9 cellular contexts compared by ENCODE assay signal in genomic region chr20:34562643-34563042, GRCh38. TPM values are rescaled to one million over a fixed set of nuclear protein-coding genes. Genes with fewer than 3 reads are reported as not detected.
DNase-seq lines count a peak whose midpoint lies in the region; ATAC-seq, FAIRE-seq and TF ChIP-seq lines count a peak whose summit lies in the region.
"Had no signal": no experiment of that assay in that cellular context is flagged by ENCODE, and none has a peak within 500 bp of the region (broad histone marks: within the 10 kb centered on the region; RNA-seq: fewer than 3 reads in every experiment).

No MANE protein-coding gene starts in this region.

- H3K4me3 ChIP-seq in DOHH2 (ENCODE audit: low read length) = no peak overlapping the region
- no peak overlapping the region for H3K4me3 ChIP-seq in KMS-11 (IDR thresholded peaks at IDR 0.05; ENCODE audit: insufficient read depth, low read depth, low read length)
- H3K4me3 ChIP-seq in GM12878 = no peak overlapping the region

- H3K27me3 Mint-ChIP-seq in osteocyte (ENCODE audit: unreplicated experiment) = no peaks in the 10 kb centered on the region

- no TSS peak for BruUV-seq in GM12878 (replicated peaks; lab: Mats Ljungman, UMichigan)

- DNase-seq in GM12878 (ENCODE audit: low read depth, low spot score) = no peak
- no peak for DNase-seq in osteocyte (ENCODE audit: extremely low spot score, unreplicated experiment)
- DNase-seq in HPDE6-E6E7 (ENCODE audit: extremely low spot score) = no peak
- no peak for DNase-seq in left lobe of liver (ENCODE audit: low spot score)

- no peak for FAIRE-seq in GM12878 (lab: Jason Lieb, UNC)

- peaks cover 2% of the 10 kb centered on the region for H3K36me3 Mint-ChIP-seq in osteocyte (ENCODE audit: unreplicated experiment)

- TF ChIP-seq POLR2A in GM12878 (IDR thresholded peaks at IDR 0.05; ENCODE audit: low read depth, low read length) = no peak

- no peaks in the 10 kb centered on the region for H3K9me2 ChIP-seq in DOHH2 (replicated peaks; ENCODE audit: control insufficient read depth, low read length)

- no peaks in the 10 kb centered on the region; the same call in 1 of the 2 replicates for H3F3A ChIP-seq in DOHH2 (ENCODE audit: control insufficient read depth, insufficient read depth)

- no peaks in the 10 kb centered on the region for H3K9me3 Mint-ChIP-seq in osteocyte (ENCODE audit: unreplicated experiment)

- 68% methylated on average over 5 of the region's 5 CpGs for WGBS in GM12878 (ENCODE audit: insufficient coverage, insufficient replicate concordance, low lambda C conversion rate, missing lambda C conversion rate)

- no peak overlapping the region for H3K4me3 Mint-ChIP-seq in osteocyte (ENCODE audit: unreplicated experiment)

- peak; percentile 61 for ATAC-seq in GM12878
- ATAC-seq in GM18907 (IDR thresholded peaks at IDR 0.05; ENCODE audit: unreplicated experiment) = no peak
- no peak for ATAC-seq in left lobe of liver
- ATAC-seq in HG02840 (IDR thresholded peaks at IDR 0.05; ENCODE audit: low FRiP score, unreplicated experiment) = no peak

- H3K4me2 ChIP-seq in DOHH2 (ENCODE audit: low read length) (no peak overlapping the region), KMS-11 (no peak overlapping the region), GM12878 (ENCODE audit: control insufficient read depth, insufficient read depth) (no peak overlapping the region)

- H3K4me1 ChIP-seq in DOHH2 (ENCODE audit: control insufficient read depth, low read length) (0 out of 2 replicates have a peak, but pooled peaks cover 4% of the 10 kb centered on the region), KMS-11 (ENCODE audit: low read depth, poor library complexity, severe bottlenecking) (peaks cover 11% of the 10 kb centered on the region), GM12878 (ENCODE audit: control insufficient read depth, insufficient read depth, low read length) (no peaks in the 10 kb centered on the region)

- TF ChIP-seq EP300 in GM12878 (IDR thresholded peaks at IDR 0.05; ENCODE audit: borderline replicate concordance in 1 of 2, control insufficient read depth in 1 of 2, low read depth in 2 of 2, low read length in 2 of 2) = no peak

- TF ChIP-seq RAD21 in GM12878 (IDR thresholded peaks at IDR 0.05; ENCODE audit: insufficient read depth, low read depth, low read length) = peak; percentile 28; the same call in 1 of the 2 replicates

- SMC1A ChIA-PET in GM12878 (lab: Charles Lee; ENCODE audit: uncharacterized antibody, unreplicated experiment) = interaction anchor here (0.8 to 3.3 kb wide), 5 partner anchors 84 to 207 kb away, joined by 3 to 16 read pairs (median 3); no protein-coding TSS in a partner anchor

- peaks cover 10% of the 10 kb centered on the region for H3K4me1 Mint-ChIP-seq in osteocyte (ENCODE audit: unreplicated experiment)

- POLR2A ChIA-PET in GM12878 (lab: Charles Lee) = no interaction called here

- H3K36me3 ChIP-seq in DOHH2 (ENCODE audit: control insufficient read depth, low read length) = no peaks in the 10 kb centered on the region
- H3K36me3 ChIP-seq in KMS-11 (ENCODE audit: insufficient read depth) = no peaks in the 10 kb centered on the region
- peaks cover 0 to 2% of the 10 kb centered on the region in 2 experiments; a peak in 2 of 4 replicates for H3K36me3 ChIP-seq in GM12878 (ENCODE audit: control insufficient read depth in 2 of 2, insufficient read depth in 2 of 2, low read length in 1 of 2)

- H3K27ac Mint-ChIP-seq in osteocyte (ENCODE audit: unreplicated experiment) = peak overlapping the region; percentile 19

- intact Hi-C loops in GM12878 (cut with micrococcal nuclease; ENCODE audit: unreplicated experiment) = no loop called here

- peak; percentile 52 for TF ChIP-seq CTCF in DOHH2 (IDR thresholded peaks at IDR 0.05; ENCODE audit: low read depth, low read length, poor library complexity, severe bottlenecking)
- peak; percentile 45; the same call in 1 of the 2 replicates for TF ChIP-seq CTCF in KMS-11 (conservative IDR thresholded peaks at IDR 0.05; ENCODE audit: low read depth, low read length)
- peak; percentile 16 to 51 (median 36); a peak in 5 of 6 replicates for TF ChIP-seq CTCF in GM12878 (IDR thresholded peaks at IDR 0.05 in 2 of 3, conservative IDR thresholded peaks at IDR 0.05 in 1 of 3; ENCODE audit: control insufficient read depth in 2 of 3, extremely low read depth in 1 of 3, insufficient read depth in 1 of 3, low read depth in 3 of 3, low read length in 3 of 3)
- peak; percentile 42 for TF ChIP-seq CTCF in osteocyte (IDR thresholded peaks at IDR 0.05)

- H3K79me2 ChIP-seq in DOHH2 (ENCODE audit: control insufficient read depth, low read length) = no peaks in the 10 kb centered on the region
- H3K79me2 ChIP-seq in KMS-11 (ENCODE audit: insufficient read depth, low read depth) = no peaks in the 10 kb centered on the region
- H3K79me2 ChIP-seq in GM12878 (ENCODE audit: control insufficient read depth, insufficient read depth, low read length) = no peaks in the 10 kb centered on the region

- H3K27me3 ChIP-seq in DOHH2 (ENCODE audit: control insufficient read depth, low read length) (no peaks in the 10 kb centered on the region), KMS-11 (ENCODE audit: insufficient read depth, low read depth) (no peaks in the 10 kb centered on the region), GM12878 (replicated peaks in 1 of 2; ENCODE audit: control insufficient read depth in 2 of 2, insufficient read depth in 2 of 2, low read length in 1 of 2) (no peaks in the 10 kb centered on the region)

- RAD21 ChIA-PET in GM12878 (lab: Charles Lee; ENCODE audit: unreplicated experiment) = interaction anchor here (0.6 to 2.4 kb wide), 4 partner anchors 81 to 250 kb away, joined by 3 to 12 read pairs (median 8); no protein-coding TSS in a partner anchor

- H3K27ac ChIP-seq in DOHH2 (ENCODE audit: low read depth, low read length) = no peak overlapping the region
- no peak overlapping the region for H3K27ac ChIP-seq in KMS-11
- no peak overlapping the region for H3K27ac ChIP-seq in GM12878 (ENCODE audit: control insufficient read depth, insufficient read depth)
- H3K27ac ChIP-seq: HL-60 had no signal

- CTCF ChIA-PET in GM12878 (lab: Yijun Ruan, JAX) = interaction anchor here (0.6 to 4.0 kb wide), 11 partner anchors 24 to 234 kb away, joined by 3 to 29 read pairs (median 4); partner anchors contain the start of gene TP53INP2

- H2AFZ ChIP-seq in KMS-11 (ENCODE audit: low read depth) (no peak overlapping the region), GM12878 (ENCODE audit: control insufficient read depth, low read depth, low read length) (no peak overlapping the region)

- H3K9me3 ChIP-seq in DOHH2 (ENCODE audit: control insufficient read depth, insufficient read depth, low read length) (no peaks in the 10 kb centered on the region), GM12878 (replicated peaks; ENCODE audit: control insufficient read depth, insufficient read depth, low read length) (no peaks in the 10 kb centered on the region)

- H3K9ac ChIP-seq in KMS-11 (no peak overlapping the region), GM12878 (ENCODE audit: control insufficient read depth, insufficient read depth, low read length) (no peak overlapping the region)

- in situ Hi-C loops in GM12878 (cut with MboI) = no loop called here

- no peaks in the 10 kb centered on the region for H4K20me1 ChIP-seq in DOHH2 (ENCODE audit: control insufficient read depth, insufficient read depth, low read depth, low read length)
- no peaks in the 10 kb centered on the region for H4K20me1 ChIP-seq in KMS-11 (ENCODE audit: insufficient read depth)
- no peaks in the 10 kb centered on the region for H4K20me1 ChIP-seq in GM12878 (ENCODE audit: control insufficient read depth, insufficient read depth)

TF ChIP-seq in GM12878, 131 proteins besides CTCF, POLR2A, EP300 and RAD21 (continues in another document):
- TF ChIP-seq SMC3 (IDR thresholded peaks at IDR 0.05; ENCODE audit: borderline replicate concordance, low read length) = peak; percentile 30; the same call in 1 of the 2 replicates

RNA-seq across cellular contexts. Expression of gene MAP1LC3A, which starts 4.1 kb away (rescaled TPM):
- total RNA-seq in GM12878 (2013; cell fraction: nucleolus; rRNA removed) = not detected in 2 replicates
- total RNA-seq in GM12878 (2014; rRNA removed) (0.16 and 1.1 TPM in 2 replicates), GM12878 (2014; rRNA removed; fragmentation: Illumina TruSeq; extraction: Trizol) (0.27 TPM in 1 of 2 replicates, not detected in the other), GM12878 (2021) (0.44 and 0.69 TPM in 2 replicates), osteocyte (60.5 and 67.2 TPM in 2 replicates), left lobe of liver (24.2 TPM)
- polyA plus RNA-seq in GM12878 (2011; ENCODE audit: low read depth) = 0.45 TPM
- polyA plus RNA-seq in GM12878 (2011; rRNA removed) (not detected in 2 replicates), GM12878 (2014; fragmentation: Illumina TruSeq; extraction: Trizol) (not detected in 2 replicates), GM12878 (2014; fragmentation: Nextera tagmentation; extraction: Ambion mirVana) (not detected), GM12878 (2014; rRNA removed) (0.35 and 0.60 TPM in 2 replicates), GM12878 (2016; fragmentation: Nextera tagmentation; extraction: Ambion mirVana) (1 to 10 TPM in 1 of 2 experiments, under 1 TPM in 1; 0.33 to 1.2 TPM)
- 0.07 and 0.15 TPM in 2 replicates for polyA plus RNA-seq in GM12878 (2011; cell fraction: cytosol; rRNA removed)
- 0.36 and 0.45 TPM in 2 replicates for polyA plus RNA-seq in GM12878 (2011; cell fraction: nucleus; rRNA removed)
- 1.5 and 2.5 TPM in 2 replicates for polyA plus RNA-seq in GM12878 (2012)
- not detected in 2 replicates for polyA minus RNA-seq in GM12878 (2011; rRNA and poly(A)+ RNA removed)
- not detected in 2 replicates for polyA minus RNA-seq in GM12878 (2011; cell fraction: cytosol; rRNA and poly(A)+ RNA removed)
- not detected in 2 replicates for polyA minus RNA-seq in GM12878 (2011; cell fraction: nucleus; rRNA and poly(A)+ RNA removed)

RNA-seq across cellular contexts. Expression of gene DYNLRB1, which starts 46.4 kb away (rescaled TPM):
- 25.4 and 25.5 TPM in 2 replicates for total RNA-seq in GM12878 (2013; cell fraction: nucleolus; rRNA removed)
- total RNA-seq in GM12878 (2014; rRNA removed) (114 and 129 TPM in 2 replicates), GM12878 (2014; rRNA removed; fragmentation: Illumina TruSeq; extraction: Trizol) (132 and 149 TPM in 2 replicates), GM12878 (2021) (87.9 and 92.5 TPM in 2 replicates), osteocyte (160 and 166 TPM in 2 replicates), left lobe of liver (34.6 TPM)
- 405 TPM for polyA plus RNA-seq in GM12878 (2011; ENCODE audit: low read depth)
- polyA plus RNA-seq in GM12878 (2011; rRNA removed) (81.4 and 135 TPM in 2 replicates), GM12878 (2014; fragmentation: Illumina TruSeq; extraction: Trizol) (250 and 313 TPM in 2 replicates), GM12878 (2014; fragmentation: Nextera tagmentation; extraction: Ambion mirVana) (100 to 1,000 TPM; 185 to 189 TPM), GM12878 (2014; rRNA removed) (97.9 and 123 TPM in 2 replicates), GM12878 (2016; fragmentation: Nextera tagmentation; extraction: Ambion mirVana) (100 to 1,000 TPM; 171 to 194 TPM)
- 130 and 201 TPM in 2 replicates for polyA plus RNA-seq in GM12878 (2011; cell fraction: cytosol; rRNA removed)
- polyA plus RNA-seq in GM12878 (2011; cell fraction: nucleus; rRNA removed) = 70.6 and 108 TPM in 2 replicates
- 190 and 213 TPM in 2 replicates for polyA plus RNA-seq in GM12878 (2012)
- 88.9 and 125 TPM in 2 replicates for polyA minus RNA-seq in GM12878 (2011; rRNA and poly(A)+ RNA removed)
- 30.5 and 33.1 TPM in 2 replicates for polyA minus RNA-seq in GM12878 (2011; cell fraction: cytosol; rRNA and poly(A)+ RNA removed)
- polyA minus RNA-seq in GM12878 (2011; cell fraction: nucleus; rRNA and poly(A)+ RNA removed) = 20.2 and 32.2 TPM in 2 replicates

Comparison
In these comparisons a context has a peak if more than half of its experiments do, and no peak if none do; other contexts are left out.
1. RNA of gene MAP1LC3A, which starts 4.1 kb away (total RNA-seq): 60.5 to 67.2 TPM in osteocyte and 24.2 TPM in left lobe of liver (single experiment); 0.16 to 1.1 TPM in GM12878; every median in the first group is over 10 times any median in the second.
2. Peak in every context shown above with its lines, with median percentiles within 50 percentile points of each other: CTCF ChIP-seq.